1 cellular context compared by ENCODE assay signal in genomic region chr15:72319360-72319984, GRCh38.
TF ChIP-seq lines count a peak whose summit lies in the region.

No MANE protein-coding gene starts in this region.

TF ChIP-seq in K562, 482 proteins besides CTCF, POLR2A, EP300 and RAD21 (continued from another document and continues in another):
- TF ChIP-seq TFAP4 (CRISPR knock-in tag; IDR thresholded peaks at IDR 0.05; ENCODE audit: borderline replicate concordance) = peak; percentile 75
- peak; percentile 36; the same call in 1 of the 2 replicates for TF ChIP-seq ZFX (CRISPR knock-in tag; IDR thresholded peaks at IDR 0.05)
- TF ChIP-seq L3MBTL2 (IDR thresholded peaks at IDR 0.05) = peak; percentile 82
- no peak for TF ChIP-seq HDAC6 (IDR thresholded peaks at IDR 0.05; ENCODE audit: low read depth, low read length)
- peak; percentile 97 for TF ChIP-seq EHMT2 (IDR thresholded peaks at IDR 0.05)
- TF ChIP-seq HDAC1 (IDR thresholded peaks at IDR 0.05) = peak in 1 of 2 experiments; percentile 70; a peak in 2 of 4 replicates
- no peak for TF ChIP-seq TRIM28 (IDR thresholded peaks at IDR 0.05)
- TF ChIP-seq ZNF124 (CRISPR knock-in tag; IDR thresholded peaks at IDR 0.05) = peak; percentile 84; the same call in 1 of the 2 replicates
- TF ChIP-seq REST (CRISPR knock-in tag; IDR thresholded peaks at IDR 0.05; ENCODE audit: low read depth) = peak; percentile 99
- TF ChIP-seq, protein P1, sequence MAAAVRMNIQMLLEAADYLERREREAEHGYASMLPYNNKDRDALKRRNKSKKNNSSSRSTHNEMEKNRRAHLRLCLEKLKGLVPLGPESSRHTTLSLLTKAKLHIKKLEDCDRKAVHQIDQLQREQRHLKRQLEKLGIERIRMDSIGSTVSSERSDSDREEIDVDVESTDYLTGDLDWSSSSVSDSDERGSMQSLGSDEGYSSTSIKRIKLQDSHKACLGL (CRISPR knock-in tag; IDR thresholded peaks at IDR 0.05; ENCODE audit: borderline replicate concordance, poor library complexity, severe bottlenecking) = peak; percentile 31
- no peak for TF ChIP-seq ZNF589 (CRISPR knock-in tag; IDR thresholded peaks at IDR 0.05; ENCODE audit: low read depth)
- TF ChIP-seq CSDE1 (IDR thresholded peaks at IDR 0.05) = no peak
- TF ChIP-seq CXXC5 (CRISPR knock-in tag; IDR thresholded peaks at IDR 0.05) = peak; percentile 65
- 0 out of 2 replicates have a peak, but pooled peaks have one; percentile 37 for TF ChIP-seq HNRNPL (IDR thresholded peaks at IDR 0.05; ENCODE audit: low read depth, low read length)
- TF ChIP-seq, protein P2, sequence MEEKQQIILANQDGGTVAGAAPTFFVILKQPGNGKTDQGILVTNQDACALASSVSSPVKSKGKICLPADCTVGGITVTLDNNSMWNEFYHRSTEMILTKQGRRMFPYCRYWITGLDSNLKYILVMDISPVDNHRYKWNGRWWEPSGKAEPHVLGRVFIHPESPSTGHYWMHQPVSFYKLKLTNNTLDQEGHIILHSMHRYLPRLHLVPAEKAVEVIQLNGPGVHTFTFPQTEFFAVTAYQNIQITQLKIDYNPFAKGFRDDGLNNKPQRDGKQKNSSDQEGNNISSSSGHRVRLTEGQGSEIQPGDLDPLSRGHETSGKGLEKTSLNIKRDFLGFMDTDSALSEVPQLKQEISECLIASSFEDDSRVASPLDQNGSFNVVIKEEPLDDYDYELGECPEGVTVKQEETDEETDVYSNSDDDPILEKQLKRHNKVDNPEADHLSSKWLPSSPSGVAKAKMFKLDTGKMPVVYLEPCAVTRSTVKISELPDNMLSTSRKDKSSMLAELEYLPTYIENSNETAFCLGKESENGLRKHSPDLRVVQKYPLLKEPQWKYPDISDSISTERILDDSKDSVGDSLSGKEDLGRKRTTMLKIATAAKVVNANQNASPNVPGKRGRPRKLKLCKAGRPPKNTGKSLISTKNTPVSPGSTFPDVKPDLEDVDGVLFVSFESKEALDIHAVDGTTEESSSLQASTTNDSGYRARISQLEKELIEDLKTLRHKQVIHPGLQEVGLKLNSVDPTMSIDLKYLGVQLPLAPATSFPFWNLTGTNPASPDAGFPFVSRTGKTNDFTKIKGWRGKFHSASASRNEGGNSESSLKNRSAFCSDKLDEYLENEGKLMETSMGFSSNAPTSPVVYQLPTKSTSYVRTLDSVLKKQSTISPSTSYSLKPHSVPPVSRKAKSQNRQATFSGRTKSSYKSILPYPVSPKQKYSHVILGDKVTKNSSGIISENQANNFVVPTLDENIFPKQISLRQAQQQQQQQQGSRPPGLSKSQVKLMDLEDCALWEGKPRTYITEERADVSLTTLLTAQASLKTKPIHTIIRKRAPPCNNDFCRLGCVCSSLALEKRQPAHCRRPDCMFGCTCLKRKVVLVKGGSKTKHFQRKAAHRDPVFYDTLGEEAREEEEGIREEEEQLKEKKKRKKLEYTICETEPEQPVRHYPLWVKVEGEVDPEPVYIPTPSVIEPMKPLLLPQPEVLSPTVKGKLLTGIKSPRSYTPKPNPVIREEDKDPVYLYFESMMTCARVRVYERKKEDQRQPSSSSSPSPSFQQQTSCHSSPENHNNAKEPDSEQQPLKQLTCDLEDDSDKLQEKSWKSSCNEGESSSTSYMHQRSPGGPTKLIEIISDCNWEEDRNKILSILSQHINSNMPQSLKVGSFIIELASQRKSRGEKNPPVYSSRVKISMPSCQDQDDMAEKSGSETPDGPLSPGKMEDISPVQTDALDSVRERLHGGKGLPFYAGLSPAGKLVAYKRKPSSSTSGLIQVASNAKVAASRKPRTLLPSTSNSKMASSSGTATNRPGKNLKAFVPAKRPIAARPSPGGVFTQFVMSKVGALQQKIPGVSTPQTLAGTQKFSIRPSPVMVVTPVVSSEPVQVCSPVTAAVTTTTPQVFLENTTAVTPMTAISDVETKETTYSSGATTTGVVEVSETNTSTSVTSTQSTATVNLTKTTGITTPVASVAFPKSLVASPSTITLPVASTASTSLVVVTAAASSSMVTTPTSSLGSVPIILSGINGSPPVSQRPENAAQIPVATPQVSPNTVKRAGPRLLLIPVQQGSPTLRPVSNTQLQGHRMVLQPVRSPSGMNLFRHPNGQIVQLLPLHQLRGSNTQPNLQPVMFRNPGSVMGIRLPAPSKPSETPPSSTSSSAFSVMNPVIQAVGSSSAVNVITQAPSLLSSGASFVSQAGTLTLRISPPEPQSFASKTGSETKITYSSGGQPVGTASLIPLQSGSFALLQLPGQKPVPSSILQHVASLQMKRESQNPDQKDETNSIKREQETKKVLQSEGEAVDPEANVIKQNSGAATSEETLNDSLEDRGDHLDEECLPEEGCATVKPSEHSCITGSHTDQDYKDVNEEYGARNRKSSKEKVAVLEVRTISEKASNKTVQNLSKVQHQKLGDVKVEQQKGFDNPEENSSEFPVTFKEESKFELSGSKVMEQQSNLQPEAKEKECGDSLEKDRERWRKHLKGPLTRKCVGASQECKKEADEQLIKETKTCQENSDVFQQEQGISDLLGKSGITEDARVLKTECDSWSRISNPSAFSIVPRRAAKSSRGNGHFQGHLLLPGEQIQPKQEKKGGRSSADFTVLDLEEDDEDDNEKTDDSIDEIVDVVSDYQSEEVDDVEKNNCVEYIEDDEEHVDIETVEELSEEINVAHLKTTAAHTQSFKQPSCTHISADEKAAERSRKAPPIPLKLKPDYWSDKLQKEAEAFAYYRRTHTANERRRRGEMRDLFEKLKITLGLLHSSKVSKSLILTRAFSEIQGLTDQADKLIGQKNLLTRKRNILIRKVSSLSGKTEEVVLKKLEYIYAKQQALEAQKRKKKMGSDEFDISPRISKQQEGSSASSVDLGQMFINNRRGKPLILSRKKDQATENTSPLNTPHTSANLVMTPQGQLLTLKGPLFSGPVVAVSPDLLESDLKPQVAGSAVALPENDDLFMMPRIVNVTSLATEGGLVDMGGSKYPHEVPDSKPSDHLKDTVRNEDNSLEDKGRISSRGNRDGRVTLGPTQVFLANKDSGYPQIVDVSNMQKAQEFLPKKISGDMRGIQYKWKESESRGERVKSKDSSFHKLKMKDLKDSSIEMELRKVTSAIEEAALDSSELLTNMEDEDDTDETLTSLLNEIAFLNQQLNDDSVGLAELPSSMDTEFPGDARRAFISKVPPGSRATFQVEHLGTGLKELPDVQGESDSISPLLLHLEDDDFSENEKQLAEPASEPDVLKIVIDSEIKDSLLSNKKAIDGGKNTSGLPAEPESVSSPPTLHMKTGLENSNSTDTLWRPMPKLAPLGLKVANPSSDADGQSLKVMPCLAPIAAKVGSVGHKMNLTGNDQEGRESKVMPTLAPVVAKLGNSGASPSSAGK (IDR thresholded peaks at IDR 0.05) = peak; percentile 85
- TF ChIP-seq ZBTB7A (IDR thresholded peaks at IDR 0.05; ENCODE audit: borderline replicate concordance, control insufficient read depth, low read depth, low read length) = peak; percentile 71
- peak; percentile 85 to 96 for TF ChIP-seq SIN3A (IDR thresholded peaks at IDR 0.05; ENCODE audit: borderline replicate concordance in 2 of 2, control insufficient read depth in 1 of 2, low read depth in 2 of 2, low read length in 2 of 2)
- TF ChIP-seq GABPB1 (CRISPR knock-in tag; IDR thresholded peaks at IDR 0.05) = peak; percentile 68
- no peak for TF ChIP-seq ETV6 (IDR thresholded peaks at IDR 0.05; ENCODE audit: borderline replicate concordance in 1 of 2, low read depth in 2 of 2, low read length in 1 of 2)
- TF ChIP-seq ETV6 (CRISPR knock-in tag; IDR thresholded peaks at IDR 0.05; ENCODE audit: borderline replicate concordance) = peak; percentile 90; the same call in 1 of the 2 replicates
- TF ChIP-seq HDAC2 (IDR thresholded peaks at IDR 0.05) = 0 out of 2 replicates have a peak, but pooled peaks have one; percentile 22
- TF ChIP-seq DMBX1 (CRISPR knock-in tag; IDR thresholded peaks at IDR 0.05; ENCODE audit: borderline replicate concordance) = peak; percentile 79; the same call in 1 of the 2 replicates
- peak; percentile 88; the same call in 1 of the 2 replicates for TF ChIP-seq IRF2 (CRISPR knock-in tag; IDR thresholded peaks at IDR 0.05)
- no peak for TF ChIP-seq BCL6 (CRISPR knock-in tag; IDR thresholded peaks at IDR 0.05)
- peak; percentile 97; the same call in 1 of the 2 replicates for TF ChIP-seq FOXP4 (CRISPR knock-in tag; IDR thresholded peaks at IDR 0.05; ENCODE audit: borderline replicate concordance)
- peak in 1 of 2 experiments; percentile 92; a peak in 2 of 4 replicates for TF ChIP-seq TEAD1 (CRISPR knock-in tag; IDR thresholded peaks at IDR 0.05)
- TF ChIP-seq, protein P3, sequence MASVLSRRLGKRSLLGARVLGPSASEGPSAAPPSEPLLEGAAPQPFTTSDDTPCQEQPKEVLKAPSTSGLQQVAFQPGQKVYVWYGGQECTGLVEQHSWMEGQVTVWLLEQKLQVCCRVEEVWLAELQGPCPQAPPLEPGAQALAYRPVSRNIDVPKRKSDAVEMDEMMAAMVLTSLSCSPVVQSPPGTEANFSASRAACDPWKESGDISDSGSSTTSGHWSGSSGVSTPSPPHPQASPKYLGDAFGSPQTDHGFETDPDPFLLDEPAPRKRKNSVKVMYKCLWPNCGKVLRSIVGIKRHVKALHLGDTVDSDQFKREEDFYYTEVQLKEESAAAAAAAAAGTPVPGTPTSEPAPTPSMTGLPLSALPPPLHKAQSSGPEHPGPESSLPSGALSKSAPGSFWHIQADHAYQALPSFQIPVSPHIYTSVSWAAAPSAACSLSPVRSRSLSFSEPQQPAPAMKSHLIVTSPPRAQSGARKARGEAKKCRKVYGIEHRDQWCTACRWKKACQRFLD (CRISPR knock-in tag; IDR thresholded peaks at IDR 0.05) = peak; percentile 63; the same call in 1 of the 2 replicates
- TF ChIP-seq CCNT2 (IDR thresholded peaks at IDR 0.05; ENCODE audit: borderline replicate concordance, extremely low read depth, insufficient read length, low read depth, low read length) = peak; percentile 14
- peak; percentile 94 for TF ChIP-seq MIER1 (IDR thresholded peaks at IDR 0.05; ENCODE audit: low read depth)
- peak; percentile 92 for TF ChIP-seq ZNF232 (CRISPR knock-in tag; IDR thresholded peaks at IDR 0.05)
- TF ChIP-seq ZNF12 (CRISPR knock-in tag; IDR thresholded peaks at IDR 0.05) = 0 out of 2 replicates have a peak, but pooled peaks have one; percentile 51
- TF ChIP-seq TCF3 (CRISPR knock-in tag; IDR thresholded peaks at IDR 0.05) = peak; percentile 36; the same call in 1 of the 2 replicates
- TF ChIP-seq, protein P4, sequence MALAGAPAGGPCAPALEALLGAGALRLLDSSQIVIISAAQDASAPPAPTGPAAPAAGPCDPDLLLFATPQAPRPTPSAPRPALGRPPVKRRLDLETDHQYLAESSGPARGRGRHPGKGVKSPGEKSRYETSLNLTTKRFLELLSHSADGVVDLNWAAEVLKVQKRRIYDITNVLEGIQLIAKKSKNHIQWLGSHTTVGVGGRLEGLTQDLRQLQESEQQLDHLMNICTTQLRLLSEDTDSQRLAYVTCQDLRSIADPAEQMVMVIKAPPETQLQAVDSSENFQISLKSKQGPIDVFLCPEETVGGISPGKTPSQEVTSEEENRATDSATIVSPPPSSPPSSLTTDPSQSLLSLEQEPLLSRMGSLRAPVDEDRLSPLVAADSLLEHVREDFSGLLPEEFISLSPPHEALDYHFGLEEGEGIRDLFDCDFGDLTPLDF (CRISPR knock-in tag; IDR thresholded peaks at IDR 0.05) = peak; percentile 84
- TF ChIP-seq MAZ (CRISPR knock-in tag; conservative IDR thresholded peaks at IDR 0.05 in 1 of 2, IDR thresholded peaks at IDR 0.05 in 1 of 2) = peak in 1 of 2 experiments; percentile 83; a peak in 2 of 4 replicates
- peak; percentile 81; the same call in 1 of the 2 replicates for TF ChIP-seq ZBTB1 (CRISPR knock-in tag; IDR thresholded peaks at IDR 0.05; ENCODE audit: borderline replicate concordance, low read depth)
- TF ChIP-seq, protein P5, sequence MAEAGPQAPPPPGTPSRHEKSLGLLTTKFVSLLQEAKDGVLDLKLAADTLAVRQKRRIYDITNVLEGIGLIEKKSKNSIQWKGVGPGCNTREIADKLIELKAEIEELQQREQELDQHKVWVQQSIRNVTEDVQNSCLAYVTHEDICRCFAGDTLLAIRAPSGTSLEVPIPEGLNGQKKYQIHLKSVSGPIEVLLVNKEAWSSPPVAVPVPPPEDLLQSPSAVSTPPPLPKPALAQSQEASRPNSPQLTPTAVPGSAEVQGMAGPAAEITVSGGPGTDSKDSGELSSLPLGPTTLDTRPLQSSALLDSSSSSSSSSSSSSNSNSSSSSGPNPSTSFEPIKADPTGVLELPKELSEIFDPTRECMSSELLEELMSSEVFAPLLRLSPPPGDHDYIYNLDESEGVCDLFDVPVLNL (CRISPR knock-in tag; IDR thresholded peaks at IDR 0.05; ENCODE audit: low read depth) = peak; percentile 89
